Comparison of ENCODE assay signal across 1 cellular context in genomic region chr2:158061763-158062162, GRCh38.
TF ChIP-seq lines count a peak whose summit lies in the region.

No MANE protein-coding gene starts in this region.

TF ChIP-seq in HepG2, 621 proteins besides CTCF, POLR2A, EP300 and RAD21 (continued from another document):
- TF ChIP-seq, protein P1, sequence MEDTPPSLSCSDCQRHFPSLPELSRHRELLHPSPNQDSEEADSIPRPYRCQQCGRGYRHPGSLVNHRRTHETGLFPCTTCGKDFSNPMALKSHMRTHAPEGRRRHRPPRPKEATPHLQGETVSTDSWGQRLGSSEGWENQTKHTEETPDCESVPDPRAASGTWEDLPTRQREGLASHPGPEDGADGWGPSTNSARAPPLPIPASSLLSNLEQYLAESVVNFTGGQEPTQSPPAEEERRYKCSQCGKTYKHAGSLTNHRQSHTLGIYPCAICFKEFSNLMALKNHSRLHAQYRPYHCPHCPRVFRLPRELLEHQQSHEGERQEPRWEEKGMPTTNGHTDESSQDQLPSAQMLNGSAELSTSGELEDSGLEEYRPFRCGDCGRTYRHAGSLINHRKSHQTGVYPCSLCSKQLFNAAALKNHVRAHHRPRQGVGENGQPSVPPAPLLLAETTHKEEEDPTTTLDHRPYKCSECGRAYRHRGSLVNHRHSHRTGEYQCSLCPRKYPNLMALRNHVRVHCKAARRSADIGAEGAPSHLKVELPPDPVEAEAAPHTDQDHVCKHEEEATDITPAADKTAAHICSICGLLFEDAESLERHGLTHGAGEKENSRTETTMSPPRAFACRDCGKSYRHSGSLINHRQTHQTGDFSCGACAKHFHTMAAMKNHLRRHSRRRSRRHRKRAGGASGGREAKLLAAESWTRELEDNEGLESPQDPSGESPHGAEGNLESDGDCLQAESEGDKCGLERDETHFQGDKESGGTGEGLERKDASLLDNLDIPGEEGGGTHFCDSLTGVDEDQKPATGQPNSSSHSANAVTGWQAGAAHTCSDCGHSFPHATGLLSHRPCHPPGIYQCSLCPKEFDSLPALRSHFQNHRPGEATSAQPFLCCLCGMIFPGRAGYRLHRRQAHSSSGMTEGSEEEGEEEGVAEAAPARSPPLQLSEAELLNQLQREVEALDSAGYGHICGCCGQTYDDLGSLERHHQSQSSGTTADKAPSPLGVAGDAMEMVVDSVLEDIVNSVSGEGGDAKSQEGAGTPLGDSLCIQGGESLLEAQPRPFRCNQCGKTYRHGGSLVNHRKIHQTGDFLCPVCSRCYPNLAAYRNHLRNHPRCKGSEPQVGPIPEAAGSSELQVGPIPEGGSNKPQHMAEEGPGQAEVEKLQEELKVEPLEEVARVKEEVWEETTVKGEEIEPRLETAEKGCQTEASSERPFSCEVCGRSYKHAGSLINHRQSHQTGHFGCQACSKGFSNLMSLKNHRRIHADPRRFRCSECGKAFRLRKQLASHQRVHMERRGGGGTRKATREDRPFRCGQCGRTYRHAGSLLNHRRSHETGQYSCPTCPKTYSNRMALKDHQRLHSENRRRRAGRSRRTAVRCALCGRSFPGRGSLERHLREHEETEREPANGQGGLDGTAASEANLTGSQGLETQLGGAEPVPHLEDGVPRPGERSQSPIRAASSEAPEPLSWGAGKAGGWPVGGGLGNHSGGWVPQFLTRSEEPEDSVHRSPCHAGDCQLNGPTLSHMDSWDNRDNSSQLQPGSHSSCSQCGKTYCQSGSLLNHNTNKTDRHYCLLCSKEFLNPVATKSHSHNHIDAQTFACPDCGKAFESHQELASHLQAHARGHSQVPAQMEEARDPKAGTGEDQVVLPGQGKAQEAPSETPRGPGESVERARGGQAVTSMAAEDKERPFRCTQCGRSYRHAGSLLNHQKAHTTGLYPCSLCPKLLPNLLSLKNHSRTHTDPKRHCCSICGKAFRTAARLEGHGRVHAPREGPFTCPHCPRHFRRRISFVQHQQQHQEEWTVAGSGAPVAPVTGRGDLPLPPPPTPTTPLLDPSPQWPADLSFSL (CRISPR knock-in tag; IDR thresholded peaks at IDR 0.05): no peak
- no peak for TF ChIP-seq HNRNPH1 (optimal IDR thresholded peaks at IDR 0.05; ENCODE audit: low read depth, low read length)
- no peak for TF ChIP-seq NFE2 (CRISPR knock-in tag; IDR thresholded peaks at IDR 0.05)
- no peak for TF ChIP-seq ZBTB40 (IDR thresholded peaks at IDR 0.05)
- TF ChIP-seq ZBTB40 (CRISPR knock-in tag; IDR thresholded peaks at IDR 0.05): peak; percentile 60; the same call in 1 of the 2 replicates
- TF ChIP-seq PHF20 (CRISPR knock-in tag; IDR thresholded peaks at IDR 0.05): no peak
- TF ChIP-seq ZNF331 (CRISPR knock-in tag; IDR thresholded peaks at IDR 0.05): no peak
